ENCODE assay signal across 9 cellular contexts in the genomic region with DNA sequence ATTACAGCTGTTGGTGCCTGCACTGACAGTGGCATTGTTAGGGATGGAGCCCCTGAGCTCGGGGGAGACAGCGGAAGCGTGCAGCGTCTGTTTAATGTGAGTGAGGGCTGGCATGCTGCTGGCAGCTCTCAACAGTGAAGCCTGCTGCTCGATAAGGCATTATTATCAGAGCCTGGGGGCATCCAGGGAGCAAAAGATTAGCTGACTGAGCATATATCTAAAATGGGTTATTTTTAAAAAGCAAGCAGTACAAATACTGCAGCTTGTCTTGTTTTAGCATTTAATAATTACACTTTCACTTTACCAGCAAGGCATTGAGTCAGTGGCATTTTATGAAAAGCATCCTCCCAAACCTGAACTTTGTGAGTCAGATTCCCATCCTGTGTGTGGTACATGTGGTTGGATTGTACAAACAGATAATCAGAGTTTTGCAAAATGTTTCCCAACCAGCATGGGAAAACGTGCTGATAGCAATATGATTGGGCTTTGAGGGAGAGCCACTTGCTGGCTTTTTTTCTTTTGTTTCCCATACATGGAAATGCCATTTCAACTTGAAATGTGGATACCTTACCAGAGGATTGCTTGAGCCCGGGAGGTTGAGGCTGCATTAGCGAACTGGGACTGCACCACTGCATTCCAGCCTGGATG.
A peak's percentile ranks its signal among the peaks of the same experiment; 100 is the strongest.
DNase-seq lines count a peak whose midpoint lies in the region; ATAC-seq, FAIRE-seq and TF ChIP-seq lines count a peak whose summit lies in the region.
"Had no signal": no experiment of that assay in that cellular context is flagged by ENCODE, and none has a peak within 500 bp of the region (broad histone marks: within the 10 kb centered on the region; RNA-seq: fewer than 3 reads in every experiment).

No MANE protein-coding gene starts in this region.

- H3K9me3 ChIP-seq in GM23248 (ENCODE audit: low read depth) (no peaks in the 10 kb centered on the region), colonic mucosa (no peaks in the 10 kb centered on the region)

- no peaks in the 10 kb centered on the region for H3K36me3 ChIP-seq in GM23248 (ENCODE audit: low read depth)
- no peaks in the 10 kb centered on the region for H3K36me3 ChIP-seq in colonic mucosa

- FAIRE-seq in urothelium cell line (lab: Jason Lieb, UNC): peak; percentile 20
- FAIRE-seq: islet of Langerhans had no signal

- H3K9me2 ChIP-seq in GM23248 (ENCODE audit: insufficient read depth): no peaks in the 10 kb centered on the region

- no peak for TF ChIP-seq CTCF in colonic mucosa (IDR thresholded peaks at IDR 0.05)

- H3K4me3 ChIP-seq in GM23248: peak overlapping the region; percentile 82
- H3K4me3 ChIP-seq in colonic mucosa: no peak overlapping the region

- peak overlapping the region; percentile 99 for H3K4me2 ChIP-seq in GM23248 (ENCODE audit: unreplicated experiment)

- ATAC-seq in GM21360 (IDR thresholded peaks at IDR 0.05; ENCODE audit: unreplicated experiment): no peak

- H3K27me3 ChIP-seq in GM23248 (replicated peaks; ENCODE audit: insufficient read depth): no peaks in the 10 kb centered on the region
- no peaks in the 10 kb centered on the region for H3K27me3 ChIP-seq in colonic mucosa

- H3K9ac ChIP-seq in GM23248: peak overlapping the region; percentile 86
- H3K9ac ChIP-seq in colonic mucosa (ENCODE audit: low read depth in 2 of 2, low read length in 2 of 2): no peak overlapping the region

- 2 to 5% methylated on average over 8 of the region's 8 CpGs for WGBS in GM23248 (ENCODE audit: low coverage in 1 of 2, low lambda C conversion rate in 2 of 2, missing lambda C conversion rate in 2 of 2), 2 experiments

- H4K20me1 ChIP-seq in GM23248 (ENCODE audit: insufficient read depth): no peaks in the 10 kb centered on the region

- H3K27ac ChIP-seq in GM23248 (peak overlapping the region; percentile 94), colonic mucosa (peak overlapping the region; percentile 38)

- H3K79me2 ChIP-seq in GM23248 (ENCODE audit: insufficient read depth): peaks cover 83% of the 10 kb centered on the region

- intact Hi-C loops in colonic mucosa (cut with DNase I): no loop called here

- no peak overlapping the region; the same call in 1 of the 2 replicates for H2AFZ ChIP-seq in GM23248

- DNase-seq in A172 (ENCODE audit: low spot score) (peak; percentile 90), GM23248 (peak; percentile 95), SK-MEL-5 (ENCODE audit: low read depth, low spot score) (peak; percentile 47), colonic mucosa (no peak), midbrain (lab: John Stamatoyannopoulos, UW) (peak; percentile 35), urothelium cell line (ENCODE audit: low spot score) (peak; percentile 88)
- no peak for DNase-seq in effector CD8-positive, alpha-beta T cell (lab: John Stamatoyannopoulos, UW)

- H3F3A ChIP-seq in GM23248 (ENCODE audit: insufficient read depth): peaks cover 51% of the 10 kb centered on the region

- in situ Hi-C loops in GM23248 (cut with MboI) (loop anchor here (25.0 kb wide), 1 partner anchor 290 kb away; the partner anchor contains the start of gene SNAPC1), SK-MEL-5 (cut with HindIII; ENCODE audit: low pct_unique_long_range_greater_than_20kb, low sequenced_read_pairs) (loop anchor here (25.0 kb wide), 1 partner anchor 265 kb away; no protein-coding TSS in a partner anchor)

- H3K4me1 ChIP-seq in GM23248 (ENCODE audit: insufficient read depth) (peaks cover 61% of the 10 kb centered on the region), colonic mucosa (no peaks in the 10 kb centered on the region)

Comparison
In these comparisons a context has a peak if more than half of its experiments do, and no peak if none do; other contexts are left out.
1. DNase-seq: peak in A172 (single experiment), GM23248 (single experiment), SK-MEL-5 (single experiment), midbrain (single experiment) and urothelium cell line (single experiment); none in colonic mucosa (single experiment) and effector CD8-positive, alpha-beta T cell (single experiment).